14 cellular contexts compared by ENCODE assay signal in the genomic region with DNA sequence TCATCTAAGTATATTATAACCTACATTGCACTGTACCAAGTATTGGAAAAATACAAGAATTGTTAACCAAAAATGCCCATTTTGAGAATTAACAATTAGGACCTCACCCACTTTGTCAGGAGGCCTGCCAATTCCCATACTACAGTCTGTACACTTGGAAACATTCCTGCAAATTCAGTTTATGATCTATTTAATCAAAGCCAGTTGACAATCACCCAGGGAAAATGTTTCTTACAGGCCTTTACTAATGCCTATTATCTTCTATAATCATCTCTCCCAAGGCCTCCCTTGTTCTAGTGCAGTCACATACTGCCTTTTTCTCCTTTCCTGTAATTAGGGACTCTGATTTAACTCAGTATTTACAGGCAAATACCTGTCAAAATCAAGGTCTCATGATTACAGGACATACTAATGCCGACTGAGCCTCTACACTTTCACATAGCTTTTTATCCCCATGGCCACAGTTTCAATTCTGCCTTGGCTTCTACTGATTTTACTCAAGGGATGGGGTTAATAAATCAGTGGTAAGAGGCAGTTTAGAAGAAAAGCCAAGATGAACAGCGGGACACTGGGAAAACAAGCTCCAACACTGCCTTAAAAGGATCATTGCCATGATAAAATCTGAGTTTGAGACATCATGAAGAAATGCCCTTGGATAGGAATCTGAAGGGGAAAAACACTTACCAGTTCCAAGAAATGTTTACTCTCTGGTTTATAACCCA.
A peak's percentile ranks its signal among the peaks of the same experiment; 100 is the strongest.
DNase-seq lines count a peak whose midpoint lies in the region; ATAC-seq, FAIRE-seq and TF ChIP-seq lines count a peak whose summit lies in the region.
"Had no signal": no experiment of that assay in that cellular context is flagged by ENCODE, and none has a peak within 500 bp of the region (broad histone marks: within the 10 kb centered on the region; RNA-seq: fewer than 3 reads in every experiment).

No MANE protein-coding gene starts in this region.

- peaks cover 39% of the 10 kb centered on the region for H3K36me3 Mint-ChIP-seq in stimulated activated memory B cell treated with anti-CD40 and anti-IgM and Interleukin-4, amounts not matched to agents 10 μg/mL and 1 μg/mL and 100 μg/mL, for 72 hours
- no peaks in the 10 kb centered on the region for H3K36me3 Mint-ChIP-seq in osteocyte (ENCODE audit: unreplicated experiment)
- H3K36me3 Mint-ChIP-seq in activated naive CD4-positive, alpha-beta T cell treated with anti-CD3 and anti-CD28 coated beads, Interleukin-2, amount 10 ng/mL, durations not matched to agents 7 days and 5 days = no peaks in the 10 kb centered on the region
- H3K36me3 Mint-ChIP-seq: WTC11 had no signal

- no peak for TF ChIP-seq POLR2A in GM12891 (IDR thresholded peaks at IDR 0.05; ENCODE audit: low read depth, low read length)

- H3K9me3 Mint-ChIP-seq in stimulated activated memory B cell treated with anti-CD40 and anti-IgM and Interleukin-4, amounts not matched to agents 10 μg/mL and 1 μg/mL and 100 μg/mL, for 72 hours = peaks cover 4% of the 10 kb centered on the region
- H3K9me3 Mint-ChIP-seq in osteocyte (ENCODE audit: unreplicated experiment) = no peaks in the 10 kb centered on the region
- H3K9me3 Mint-ChIP-seq in activated naive CD4-positive, alpha-beta T cell treated with anti-CD3 and anti-CD28 coated beads, Interleukin-2, amount 10 ng/mL, durations not matched to agents 7 days and 5 days = no peaks in the 10 kb centered on the region
- H3K9me3 Mint-ChIP-seq: WTC11 had no signal

- FAIRE-seq in GM12891 (lab: Jason Lieb, UNC) = no peak
- FAIRE-seq: urothelium cell line had no signal

- CTCF ChIA-PET in activated naive CD4-positive, alpha-beta T cell treated with anti-CD3 and anti-CD28 coated beads, Interleukin-2, amount 10 ng/mL, durations not matched to agents 7 days and 5 days (lab: Charles Lee) = no interaction called here

- H3K4me3 Mint-ChIP-seq in stimulated activated memory B cell treated with anti-CD40 and anti-IgM and Interleukin-4, amounts not matched to agents 10 μg/mL and 1 μg/mL and 100 μg/mL, for 72 hours = no peak overlapping the region
- H3K4me3 Mint-ChIP-seq in osteocyte (ENCODE audit: unreplicated experiment) = no peak overlapping the region
- no peak overlapping the region for H3K4me3 Mint-ChIP-seq in activated naive CD4-positive, alpha-beta T cell treated with anti-CD3 and anti-CD28 coated beads, Interleukin-2, amount 10 ng/mL, durations not matched to agents 7 days and 5 days
- H3K4me3 Mint-ChIP-seq: activated naive CD8-positive, alpha-beta T cell; WTC11 had no signal

- H3K27ac Mint-ChIP-seq in stimulated activated memory B cell treated with anti-CD40 and anti-IgM and Interleukin-4, amounts not matched to agents 10 μg/mL and 1 μg/mL and 100 μg/mL, for 72 hours = no peak overlapping the region
- H3K27ac Mint-ChIP-seq in osteocyte (ENCODE audit: unreplicated experiment) = no peak overlapping the region
- H3K27ac Mint-ChIP-seq in activated naive CD4-positive, alpha-beta T cell treated with anti-CD3 and anti-CD28 coated beads, Interleukin-2, amount 10 ng/mL, durations not matched to agents 7 days and 5 days = no peak overlapping the region
- H3K27ac Mint-ChIP-seq: activated naive CD8-positive, alpha-beta T cell; WTC11 had no signal

- peaks cover 14% of the 10 kb centered on the region for H3K4me1 Mint-ChIP-seq in stimulated activated memory B cell treated with anti-CD40 and anti-IgM and Interleukin-4, amounts not matched to agents 10 μg/mL and 1 μg/mL and 100 μg/mL, for 72 hours
- no peaks in the 10 kb centered on the region for H3K4me1 Mint-ChIP-seq in osteocyte (ENCODE audit: unreplicated experiment)
- H3K4me1 Mint-ChIP-seq in activated naive CD4-positive, alpha-beta T cell treated with anti-CD3 and anti-CD28 coated beads, Interleukin-2, amount 10 ng/mL, durations not matched to agents 7 days and 5 days = peaks cover 8% of the 10 kb centered on the region

- TF ChIP-seq CTCF in osteocyte (IDR thresholded peaks at IDR 0.05) = no peak

- ATAC-seq in stimulated activated memory B cell treated with anti-CD40 and anti-IgM and Interleukin-4, amounts not matched to agents 10 μg/mL and 1 μg/mL and 100 μg/mL, for 72 hours = peak; percentile 64
- ATAC-seq in activated CD4-positive, CD25-positive, alpha-beta regulatory T cell treated with anti-CD3 and anti-CD28 coated beads, Interleukin-2, amount 50 U/mL, for 24 hours = no peak
- ATAC-seq: WTC11 had no signal

- H3K27me3 Mint-ChIP-seq in stimulated activated memory B cell treated with anti-CD40 and anti-IgM and Interleukin-4, amounts not matched to agents 10 μg/mL and 1 μg/mL and 100 μg/mL, for 72 hours = no peaks in the 10 kb centered on the region
- no peaks in the 10 kb centered on the region for H3K27me3 Mint-ChIP-seq in osteocyte (ENCODE audit: unreplicated experiment)
- H3K27me3 Mint-ChIP-seq in activated naive CD4-positive, alpha-beta T cell treated with anti-CD3 and anti-CD28 coated beads, Interleukin-2, amount 10 ng/mL, durations not matched to agents 7 days and 5 days = no peaks in the 10 kb centered on the region
- H3K27me3 Mint-ChIP-seq: activated naive CD8-positive, alpha-beta T cell had no signal

- DNase-seq in GM12891 (ENCODE audit: insufficient read length, low spot score) (no peak), M059J (ENCODE audit: low read depth) (peak; percentile 82), fibroblast of gingiva (ENCODE audit: low read depth) (peak; percentile 8), osteocyte (ENCODE audit: extremely low spot score, unreplicated experiment) (no peak)
- no peak for DNase-seq in activated naive CD4-positive, alpha-beta T cell (lab: John Stamatoyannopoulos, UW)
- no peak for DNase-seq in activated naive CD4-positive, alpha-beta T cell treated with anti-CD3 and anti-CD28 coated beads, Interleukin-2, amount 10 ng/mL, durations not matched to agents 7 days and 5 days
- DNase-seq: BE2C, DMS79 treated with DMSO at 0.1 percent for 48 hours, MV-4-11 had no signal

TF ChIP-seq in GM12891, 5 proteins besides CTCF, POLR2A, EP300 and RAD21:
- TF ChIP-seq POLR2AphosphoS5 (IDR thresholded peaks at IDR 0.05; ENCODE audit: low read depth, low read length) = no peak
- peak; percentile 61 for TF ChIP-seq SPI1 (IDR thresholded peaks at IDR 0.05; ENCODE audit: low read depth, low read length)

Comparison
In these comparisons a context has a peak if more than half of its experiments do, and no peak if none do; other contexts are left out.
1. DNase-seq: peak in M059J (single experiment) and fibroblast of gingiva (single experiment); none in GM12891 (single experiment), activated naive CD4-positive, alpha-beta T cell (0 of 4), osteocyte (single experiment) and activated naive CD4-positive, alpha-beta T cell treated with anti-CD3 and anti-CD28 coated beads, Interleukin-2, amount 10 ng/mL, durations not matched to agents 7 days and 5 days (single experiment).